Comparison of ENCODE assay signal across 8 cellular contexts in genomic region chr20:36460648-36461599, GRCh38.
A peak's percentile ranks its signal among the peaks of the same experiment; 100 is the strongest.
DNase-seq lines count a peak whose midpoint lies in the region; ATAC-seq, FAIRE-seq and TF ChIP-seq lines count a peak whose summit lies in the region.

No MANE protein-coding gene starts in this region.

- no peaks in the 10 kb centered on the region for H3K36me3 Mint-ChIP-seq in type B pancreatic cell

- H3K27me3 Mint-ChIP-seq in type B pancreatic cell = no peaks in the 10 kb centered on the region

- H3K27ac ChIP-seq in adipose tissue (ENCODE audit: low read depth, low read length) = peak overlapping the region; percentile 78
- H3K27ac ChIP-seq in heart right ventricle = peak overlapping the region; percentile 97 to 100 (median 99)

- TF ChIP-seq CTCF in heart right ventricle (IDR thresholded peaks at IDR 0.05) (peak in 3 of 9 donors; percentile 19 to 37 (median 31)), type B pancreatic cell (conservative IDR thresholded peaks at IDR 0.05) (no peak)

- ATAC-seq in HG02759 (IDR thresholded peaks at IDR 0.05; ENCODE audit: unreplicated experiment) (peak; percentile 79), heart right ventricle (peak; percentile 66 to 86 (median 78))

- H3K4me1 Mint-ChIP-seq in type B pancreatic cell (ENCODE audit: unreplicated experiment) = peaks cover 24% of the 10 kb centered on the region

- H3K9me3 ChIP-seq in heart right ventricle = no peaks in the 10 kb centered on the region

- TF ChIP-seq POLR2A in GM12891 (IDR thresholded peaks at IDR 0.05; ENCODE audit: low read depth, low read length) = 0 out of 2 replicates have a peak, but pooled peaks have one; percentile 18

- FAIRE-seq in GM12891 (lab: Jason Lieb, UNC) = peak; percentile 100

- DNase-seq in GM12891 (ENCODE audit: insufficient read length, low spot score) = peak; percentile 87
- DNase-seq in NCI-H128 (lab: John Stamatoyannopoulos, UW; ENCODE audit: unreplicated experiment) = peak; percentile 94
- peak; percentile 89 for DNase-seq in T follicular helper cell (ENCODE audit: low read depth)
- peak; percentile 92 to 95 for DNase-seq in heart right ventricle
- peak; percentile 98 for DNase-seq in posterior vena cava (ENCODE audit: low spot score)
- peak; percentile 92 for DNase-seq in type B pancreatic cell (ENCODE audit: extremely low spot score, unreplicated experiment)

- no peaks in the 10 kb centered on the region for H3K27me3 ChIP-seq in heart right ventricle

- intact Hi-C loops in heart right ventricle (cut with DNase I) = loop anchor here in 7 of 10 donors (1.0 to 10.0 kb wide), 6 partner anchors 80 to 284 kb away; partner anchors contain the start of genes MYL9 (in 6 of the 7), RAB5IF (in 2 of the 7) and NDRG3 (in 1 of the 7)
- intact Hi-C loops in posterior vena cava (cut with DNase I) = no loop called here

- no peaks in the 10 kb centered on the region for H3K9me3 Mint-ChIP-seq in type B pancreatic cell

- peaks cover 11 to 42% (median 39%) of the 10 kb centered on the region in 9 donors for H3K4me1 ChIP-seq in heart right ventricle

- 9 to 12% (median 11%) methylated on average over 61 to 91 of the region's 96 CpGs for WGBS in adipose tissue, 3 donors
- 9 to 19% methylated on average over 39 to 86 of the region's 96 CpGs for WGBS in heart right ventricle, 2 donors

- peak overlapping the region; percentile 22 to 98 (median 88) for H3K4me3 ChIP-seq in heart right ventricle

- H3K36me3 ChIP-seq in heart right ventricle = peaks cover 0 to 7% (median 0%) of the 10 kb centered on the region in 9 donors

- peak overlapping the region; percentile 83 for H3K27ac Mint-ChIP-seq in type B pancreatic cell

- peak overlapping the region; percentile 84 for H3K4me3 Mint-ChIP-seq in type B pancreatic cell

TF ChIP-seq in GM12891, 5 proteins besides CTCF, POLR2A, EP300 and RAD21:
- TF ChIP-seq PAX5 (IDR thresholded peaks at IDR 0.05; ENCODE audit: insufficient read depth, low read length, severe bottlenecking) (no peak), POU2F2 (IDR thresholded peaks at IDR 0.05; ENCODE audit: low read depth, low read length) (no peak), TAF1 (IDR thresholded peaks at IDR 0.05; ENCODE audit: low read depth, low read length) (0 out of 2 replicates have a peak, but pooled peaks have one; percentile 20), POLR2AphosphoS5 (IDR thresholded peaks at IDR 0.05; ENCODE audit: low read depth, low read length) (0 out of 2 replicates have a peak, but pooled peaks have one; percentile 41)

Comparison
In these comparisons a context has a peak if more than half of its experiments do, and no peak if none do; other contexts are left out.
1. Peak in every context shown above with its lines: DNase-seq, ATAC-seq, H3K4me3 ChIP-seq and H3K27ac ChIP-seq.
2. intact Hi-C loops: an anchor here in heart right ventricle (1.0 to 10.0 kb wide); none called in posterior vena cava.